ENCODE assay signal across 9 cellular contexts in the genomic region with DNA sequence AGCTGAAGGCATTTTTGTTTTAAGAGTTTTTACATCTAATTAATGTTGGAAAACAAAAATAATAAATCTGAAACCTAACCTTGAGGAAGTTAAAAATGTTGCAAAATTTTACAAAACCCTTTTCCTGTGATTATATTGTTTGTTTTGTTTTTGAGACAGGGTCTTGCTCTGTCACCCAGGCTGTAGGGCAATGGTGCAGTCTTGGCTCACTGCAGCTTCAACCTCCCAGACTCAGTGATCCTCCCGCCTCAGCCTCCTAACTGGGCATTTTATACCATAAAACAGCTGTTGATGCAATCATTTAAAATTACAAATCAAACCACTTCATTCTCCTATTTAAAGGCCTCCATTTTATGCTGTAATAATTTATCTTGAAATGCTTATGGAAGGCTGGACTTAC. TPM values are rescaled to one million over a fixed set of nuclear protein-coding genes. Genes with fewer than 3 reads are reported as not detected.
DNase-seq lines count a peak whose midpoint lies in the region; ATAC-seq and TF ChIP-seq lines count a peak whose summit lies in the region.
"Had no signal": no experiment of that assay in that cellular context is flagged by ENCODE, and none has a peak within 500 bp of the region (broad histone marks: within the 10 kb centered on the region; RNA-seq: fewer than 3 reads in every experiment).

No MANE protein-coding gene starts in this region.

- H3K4me1 Mint-ChIP-seq in IgD-negative memory B cell, result peaks cover 33 to 39% (median 33%) of the 10 kb centered on the region in 3 donors
- peaks cover 22 to 25% of the 10 kb centered on the region in 2 donors for H3K4me1 Mint-ChIP-seq in effector memory CD8-positive, alpha-beta T cell (ENCODE audit: low read depth in 2 of 2)
- H3K4me1 Mint-ChIP-seq in osteocyte (ENCODE audit: unreplicated experiment), result peaks cover 28% of the 10 kb centered on the region

- TF ChIP-seq CTCF in 22Rv1 (IDR thresholded peaks at IDR 0.05), result no peak
- no peak for TF ChIP-seq CTCF in osteocyte (IDR thresholded peaks at IDR 0.05)
- no peak for TF ChIP-seq CTCF in GM10248 (IDR thresholded peaks at IDR 0.05; ENCODE audit: control extremely low read depth, extremely low read depth, low read depth, missing control alignments)

- H3K4me3 Mint-ChIP-seq in IgD-negative memory B cell (peak overlapping the region; percentile 73 to 97 (median 95)), osteocyte (ENCODE audit: unreplicated experiment) (peak overlapping the region; percentile 5)
- H3K4me3 Mint-ChIP-seq in effector memory CD8-positive, alpha-beta T cell, result peak overlapping the region; percentile 46 to 95

- H3K9me3 Mint-ChIP-seq in IgD-negative memory B cell, result no peaks in the 10 kb centered on the region
- no peaks in the 10 kb centered on the region for H3K9me3 Mint-ChIP-seq in effector memory CD8-positive, alpha-beta T cell
- H3K9me3 Mint-ChIP-seq in osteocyte (ENCODE audit: unreplicated experiment), result no peaks in the 10 kb centered on the region

- ATAC-seq in effector memory CD8-positive, alpha-beta T cell (replicated peaks), result no peak
- ATAC-seq in HG03378 (IDR thresholded peaks at IDR 0.05; ENCODE audit: unreplicated experiment), result no peak

- H3K27ac ChIP-seq in 22Rv1, result peak overlapping the region; percentile 99

- H3K27me3 Mint-ChIP-seq in IgD-negative memory B cell (no peaks in the 10 kb centered on the region), osteocyte (ENCODE audit: unreplicated experiment) (peaks cover 3% of the 10 kb centered on the region)
- H3K27me3 Mint-ChIP-seq in effector memory CD8-positive, alpha-beta T cell, result no peaks in the 10 kb centered on the region

- CTCF ChIA-PET in GM10248 (lab: Yijun Ruan, JAX), result interaction anchor here (0.8 to 4.3 kb wide), 8 partner anchors 9 to 319 kb away, joined by 3 to 25 read pairs (median 4); no protein-coding TSS in a partner anchor

- DNase-seq in effector memory CD8-positive, alpha-beta T cell, result no peak
- no peak for DNase-seq in osteocyte (ENCODE audit: extremely low spot score, unreplicated experiment)
- no peak for DNase-seq in GM10248 (ENCODE audit: extremely low spot score)
- DNase-seq in DMS114 treated with DMSO at 0.1 percent for 48 hours (lab: John Stamatoyannopoulos, UW; ENCODE audit: unreplicated experiment), result no peak
- no peak for DNase-seq in AG08396 (ENCODE audit: low spot score)
- DNase-seq: activated CD4-positive, alpha-beta T cell treated with anti-CD3 and anti-CD28 coated beads, Interleukin-2, amount 50 U/mL, for 48 hours had no signal

- POLR2A ChIA-PET in GM10248 (lab: Yijun Ruan, JAX), result no interaction called here

- H3K36me3 Mint-ChIP-seq in IgD-negative memory B cell, result no peaks in the 10 kb centered on the region
- H3K36me3 Mint-ChIP-seq in effector memory CD8-positive, alpha-beta T cell (ENCODE audit: insufficient read depth), result peaks cover 42% of the 10 kb centered on the region
- no peaks in the 10 kb centered on the region for H3K36me3 Mint-ChIP-seq in osteocyte (ENCODE audit: unreplicated experiment)

- H3K27ac Mint-ChIP-seq in IgD-negative memory B cell (peak overlapping the region; percentile 98), osteocyte (ENCODE audit: unreplicated experiment) (no peak overlapping the region)
- H3K27ac Mint-ChIP-seq in effector memory CD8-positive, alpha-beta T cell, result peak overlapping the region; percentile 96 to 98

RNA-seq across cellular contexts. Expression of a gene that starts 1.7 kb away (rescaled TPM):
- 86.9 TPM for polyA plus RNA-seq in IgD-negative memory B cell
- 42.5 and 43.2 TPM in 2 replicates for total RNA-seq in osteocyte

RNA-seq across cellular contexts. Expression of a gene that starts 31.2 kb away (rescaled TPM):
- polyA plus RNA-seq in IgD-negative memory B cell, result 1.5 TPM
- total RNA-seq in osteocyte, result 1.9 and 2.2 TPM in 2 replicates

RNA-seq across cellular contexts. Expression of a gene that starts 55.9 kb away (rescaled TPM):
- 4.8 TPM for polyA plus RNA-seq in IgD-negative memory B cell
- 12.8 and 15.0 TPM in 2 replicates for total RNA-seq in osteocyte

Comparison
In these comparisons a context has a peak if more than half of its experiments do, and no peak if none do; other contexts are left out.
1. H3K4me3 Mint-ChIP-seq: peak in every context shown above with its lines; median percentile 95 in IgD-negative memory B cell; 70 in effector memory CD8-positive, alpha-beta T cell; 5 in osteocyte.